ENCODE assay signal across 9 cellular contexts in the genomic region with DNA sequence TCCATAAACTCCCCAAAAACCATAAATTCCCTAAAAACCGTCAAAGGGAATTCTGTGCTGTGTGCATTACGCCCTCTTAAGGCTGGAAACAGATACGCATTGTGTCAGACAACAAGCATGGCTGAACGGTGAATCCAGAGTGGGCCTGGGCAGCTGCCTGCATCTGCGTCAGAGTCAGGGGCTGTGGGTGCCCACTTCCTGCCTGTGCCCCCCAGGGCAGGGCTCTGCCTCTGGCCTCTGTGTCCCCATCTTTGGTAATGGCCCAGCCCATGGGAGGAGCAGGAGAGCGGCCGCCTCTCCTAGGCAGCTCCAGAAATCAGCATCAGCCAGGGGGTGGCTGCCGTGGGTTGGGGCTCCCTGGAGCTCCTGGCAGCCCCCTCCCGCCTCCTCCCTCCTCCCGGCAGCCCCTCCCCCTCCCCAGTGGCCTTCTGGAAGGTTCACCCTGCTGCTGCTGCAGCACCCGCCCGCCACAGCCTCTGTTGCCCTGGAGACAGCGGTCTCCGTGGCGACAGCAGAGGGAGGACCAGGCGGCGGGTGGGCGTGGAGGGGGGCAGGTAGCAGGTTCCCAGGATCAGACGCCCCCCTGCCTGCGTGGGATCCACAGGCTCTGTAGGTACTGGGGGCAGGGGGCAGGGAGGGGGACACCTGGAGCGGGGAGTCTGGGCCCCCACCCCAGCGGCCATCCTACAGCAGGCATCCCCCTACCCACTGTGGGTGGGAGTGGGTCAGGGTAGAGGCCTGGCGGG. TPM values are rescaled to one million over a fixed set of nuclear protein-coding genes. Genes with fewer than 3 reads are reported as not detected.
DNase-seq lines count a peak whose midpoint lies in the region; ATAC-seq, FAIRE-seq and TF ChIP-seq lines count a peak whose summit lies in the region.
"Had no signal": no experiment of that assay in that cellular context is flagged by ENCODE, and none has a peak within 500 bp of the region (broad histone marks: within the 10 kb centered on the region; RNA-seq: fewer than 3 reads in every experiment).

No MANE protein-coding gene starts in this region.

- no peak overlapping the region for H4K8ac ChIP-seq in IMR-90 (ENCODE audit: low read depth in 2 of 2, low read length in 2 of 2)

- peak overlapping the region; percentile 51 for H2AFZ ChIP-seq in IMR-90 (replicated peaks; ENCODE audit: low read length, poor library complexity)
- H2AFZ ChIP-seq in neural cell (ENCODE audit: low read depth, low read length) = no peak overlapping the region
- H2AFZ ChIP-seq in Karpas-422 (ENCODE audit: low read length) = no peak overlapping the region

- H3K4me3 Mint-ChIP-seq in brain = peak overlapping the region in 3 of 5 experiments; percentile 12 to 52 (median 43)

- no peak overlapping the region for H3K4me2 ChIP-seq in IMR-90 (ENCODE audit: low read depth, low read length)
- H3K4me2 ChIP-seq in neural cell (ENCODE audit: low read length) = peak overlapping the region; percentile 48
- H3K4me2 ChIP-seq in Karpas-422 (ENCODE audit: low read depth, low read length, poor library complexity, severe bottlenecking) = no peak overlapping the region

- DNase-seq in D721Med (ENCODE audit: insufficient read length, low spot score) = no peak
- peak; percentile 37 for DNase-seq in IMR-90
- DNase-seq in Karpas-422 = no peak
- no peak for DNase-seq in NCI-H2081 treated with DMSO at 0.1 percent for 48 hours (lab: John Stamatoyannopoulos, UW)
- no peak for DNase-seq in RCC 7860 (ENCODE audit: low spot score)
- DNase-seq: activated naive CD4-positive, alpha-beta T cell had no signal

- ATAC-seq in IMR-90 (ENCODE audit: low read depth) (no peak), GM18907 (IDR thresholded peaks at IDR 0.05; ENCODE audit: unreplicated experiment) (no peak)

- intact Hi-C loops in IMR-90 (cut with micrococcal nuclease) = loop anchor here (5.0 to 10.0 kb wide), 3 partner anchors 63 to 168 kb away; no protein-coding TSS in a partner anchor

- H2AK9ac ChIP-seq in IMR-90 (replicated peaks; ENCODE audit: low read depth, low read length, poor library complexity) = peak overlapping the region; percentile 28

- H4K5ac ChIP-seq in IMR-90 (ENCODE audit: low read depth, low read length) = no peak overlapping the region

- H3K9ac ChIP-seq in IMR-90 (ENCODE audit: low read depth, low read length) (no peak overlapping the region), neural cell (ENCODE audit: low read length) (peak overlapping the region; percentile 73), Karpas-422 (ENCODE audit: low read length) (no peak overlapping the region)

- dilution Hi-C loops in IMR-90 (cut with HindIII; ENCODE audit: low sequenced_read_pairs, unreplicated experiment) = no loop called here

- H3K4me3 ChIP-seq in IMR-90 (ENCODE audit: insufficient read depth, low read depth, low read length) = no peak overlapping the region
- peak overlapping the region; percentile 65 for H3K4me3 ChIP-seq in neural cell (ENCODE audit: low read length)
- H3K4me3 ChIP-seq in Karpas-422 (ENCODE audit: low read length) = no peak overlapping the region

- no peaks in the 10 kb centered on the region; the same call in 1 of the 2 replicates for H4K20me1 ChIP-seq in IMR-90 (ENCODE audit: insufficient read depth, low read length)
- H4K20me1 ChIP-seq in neural cell (ENCODE audit: insufficient read depth) = no peaks in the 10 kb centered on the region
- H4K20me1 ChIP-seq in Karpas-422 (ENCODE audit: insufficient read depth, low read depth, low read length) = no peaks in the 10 kb centered on the region

- no peak overlapping the region for H2BK120ac ChIP-seq in IMR-90 (ENCODE audit: low read depth, low read length)

- POLR2A ChIA-PET in IMR-90 (lab: Charles Lee; ENCODE audit: unreplicated experiment) = no interaction called here

- H3K56ac ChIP-seq in IMR-90 (ENCODE audit: extremely low read depth, insufficient read depth, low read length) = no peak overlapping the region

- H3K18ac ChIP-seq in IMR-90 (ENCODE audit: low read depth, low read length) = no peak overlapping the region

- no peaks in the 10 kb centered on the region for H3K36me3 Mint-ChIP-seq in brain

- H3K27me3 Mint-ChIP-seq in brain = no peaks in the 10 kb centered on the region

- H3K9me3 ChIP-seq in IMR-90 (ENCODE audit: control insufficient read depth, insufficient read depth, low read length) (no peaks in the 10 kb centered on the region), neural cell (ENCODE audit: low read length) (no peaks in the 10 kb centered on the region), Karpas-422 (ENCODE audit: low read length) (no peaks in the 10 kb centered on the region)

- no peak overlapping the region for H3K4ac ChIP-seq in IMR-90 (ENCODE audit: low read depth, low read length)

- no peaks in the 10 kb centered on the region; the same call in 1 of the 2 replicates for H3K9me1 ChIP-seq in IMR-90 (ENCODE audit: insufficient read depth, low read length)

- H2BK20ac ChIP-seq in IMR-90 (ENCODE audit: low read depth, low read length) = no peak overlapping the region

- no peaks in the 10 kb centered on the region for H3K36me3 ChIP-seq in IMR-90 (ENCODE audit: control insufficient read depth, insufficient read depth, low read length)
- H3K36me3 ChIP-seq in neural cell (ENCODE audit: insufficient read depth, low read length) = no peaks in the 10 kb centered on the region
- H3K36me3 ChIP-seq in Karpas-422 (ENCODE audit: insufficient read depth, low read length) = no peaks in the 10 kb centered on the region

- peaks cover 0 to 13% of the 10 kb centered on the region in 2 experiments; a peak in 2 of 4 replicates for H3K79me1 ChIP-seq in IMR-90 (ENCODE audit: low read depth in 1 of 2, low read length in 2 of 2)

- no peak overlapping the region for H2BK15ac ChIP-seq in IMR-90 (ENCODE audit: low read depth, low read length)

- peak; percentile 43 for TF ChIP-seq CTCF in D721Med (IDR thresholded peaks at IDR 0.05; ENCODE audit: insufficient read depth, missing control alignments)
- TF ChIP-seq CTCF in IMR-90 (conservative IDR thresholded peaks at IDR 0.05; ENCODE audit: low read depth, low read length) = peak; percentile 49
- TF ChIP-seq CTCF in brain (conservative IDR thresholded peaks at IDR 0.05) = peak in 1 of 2 experiments; percentile 77
- peak; percentile 82 for TF ChIP-seq CTCF in neural cell (IDR thresholded peaks at IDR 0.05; ENCODE audit: poor library complexity, severe bottlenecking)

- no peak overlapping the region for H2AK5ac ChIP-seq in IMR-90 (ENCODE audit: low read depth, low read length)

- no peak overlapping the region for H2BK5ac ChIP-seq in IMR-90 (ENCODE audit: low read depth, low read length, poor library complexity, severe bottlenecking)

- H3K27me3 ChIP-seq in IMR-90 (ENCODE audit: control insufficient read depth, insufficient read depth, low read length) = no peaks in the 10 kb centered on the region
- H3K27me3 ChIP-seq in neural cell (ENCODE audit: insufficient read depth, low read depth, low read length) = no peaks in the 10 kb centered on the region
- H3K27me3 ChIP-seq in Karpas-422 (ENCODE audit: low read length) = no peaks in the 10 kb centered on the region

- no peak for TF ChIP-seq EP300 in neural cell (conservative IDR thresholded peaks at IDR 0.05; ENCODE audit: poor library complexity, severe bottlenecking)

- FAIRE-seq in D721Med (lab: Jason Lieb, UNC) = no peak
- FAIRE-seq in RCC 7860 (lab: Jason Lieb, UNC) = no peak

- H3K23ac ChIP-seq in IMR-90 (ENCODE audit: low read depth, low read length) = no peak overlapping the region; the same call in 1 of the 2 replicates

- H3K27ac ChIP-seq in IMR-90 (ENCODE audit: insufficient read depth, low read length) (no peak overlapping the region), neural cell (ENCODE audit: low read length) (peak overlapping the region; percentile 81), Karpas-422 (ENCODE audit: low read length) (no peak overlapping the region)

- H4K91ac ChIP-seq in IMR-90 (ENCODE audit: insufficient read depth, low read depth, low read length) = no peak overlapping the region

- 38% methylated on average over 5 of the region's 23 CpGs; no CpG with 5 or more reads in 1 of the 2 experiments for WGBS in IMR-90 (ENCODE audit: extremely low coverage in 2 of 2, insufficient read length in 1 of 2), 2 experiments

- peak; percentile 41; the same call in 1 of the 2 replicates for TF ChIP-seq RAD21 in IMR-90 (IDR thresholded peaks at IDR 0.05; ENCODE audit: low read length)
- peak; percentile 68 for TF ChIP-seq RAD21 in neural cell (conservative IDR thresholded peaks at IDR 0.05)

- peaks cover 40% of the 10 kb centered on the region for H3K4me1 Mint-ChIP-seq in brain

- H3K79me2 ChIP-seq in neural cell (replicated peaks; ENCODE audit: insufficient read depth, low read length) (peaks cover 17% of the 10 kb centered on the region), Karpas-422 (ENCODE audit: low read length) (no peaks in the 10 kb centered on the region)

- H3K4me1 ChIP-seq in IMR-90 (ENCODE audit: control insufficient read depth, insufficient read depth, low read length) (peaks cover 9% of the 10 kb centered on the region; the same call in 1 of the 2 replicates), Karpas-422 (ENCODE audit: low read length) (no peaks in the 10 kb centered on the region)

- in situ Hi-C loops in IMR-90 (cut with MboI; ENCODE audit: low sequenced_read_pairs) = loop anchor here (25.0 kb wide), 1 partner anchor 722 kb away; no protein-coding TSS in a partner anchor

- H3F3A ChIP-seq in neural cell (ENCODE audit: insufficient read depth, low read length, poor library complexity, severe bottlenecking) = peaks cover 3% of the 10 kb centered on the region

- no peak overlapping the region for H3K14ac ChIP-seq in IMR-90 (replicated peaks; ENCODE audit: low read depth, low read length)

- H3K9me2 ChIP-seq in neural cell (ENCODE audit: insufficient read depth, low read length) (no peaks in the 10 kb centered on the region), Karpas-422 (replicated peaks; ENCODE audit: insufficient read depth, low read length) (no peaks in the 10 kb centered on the region)

- BruUV-seq in IMR-90 (replicated peaks; lab: Mats Ljungman, UMichigan) = no TSS peak

- CTCF ChIA-PET in IMR-90 (lab: Yijun Ruan, JAX) = no interaction called here

- no peak for TF ChIP-seq POLR2A in IMR-90 (IDR thresholded peaks at IDR 0.05; ENCODE audit: low read depth, low read length)

- H3K27ac Mint-ChIP-seq in brain = peak overlapping the region in 3 of 5 experiments; percentile 64 to 78 (median 75)

- H3K9me3 Mint-ChIP-seq in brain = peaks cover 0 to 4% (median 0%) of the 10 kb centered on the region in 5 experiments

TF ChIP-seq in IMR-90, 13 proteins besides CTCF, POLR2A, EP300 and RAD21 (continues in another document):
- no peak for TF ChIP-seq MXI1 (IDR thresholded peaks at IDR 0.05; ENCODE audit: borderline replicate concordance, low read depth, low read length)

RNA-seq across cellular contexts. Expression of a gene that starts 5.9 kb away (rescaled TPM):
- 1.4 and 1.7 TPM in 2 replicates for total RNA-seq in IMR-90 (2012; rRNA removed)
- polyA plus RNA-seq in IMR-90 (2012; rRNA removed) (11.8 and 15.9 TPM in 2 replicates), brain (ENCODE audit: insufficient read depth, low read depth, low replicate concordance) (15.5 TPM), neural cell (79.0 and 93.5 TPM in 2 replicates)
- 11.7 and 17.3 TPM in 2 replicates for polyA plus RNA-seq in IMR-90 (2012; cell fraction: cytosol; rRNA removed)
- 14.0 and 49.8 TPM in 2 replicates for polyA plus RNA-seq in IMR-90 (2012; cell fraction: nucleus; rRNA removed; ENCODE audit: low replicate concordance)
- polyA minus RNA-seq in neural cell = 29.2 and 41.9 TPM in 2 replicates
- total RNA-seq in Karpas-422 (2014; rRNA removed; shearing (Covaris generic); ENCODE audit: low replicate concordance) = not detected in 2 replicates
